Comparison of ENCODE assay signal across 22 cellular contexts in genomic region chr3:154240235-154240634, GRCh38.
DNase-seq lines count a peak whose midpoint lies in the region; TF ChIP-seq lines count a peak whose summit lies in the region.
"Had no signal": no experiment of that assay in that cellular context is flagged by ENCODE, and none has a peak within 500 bp of the region (broad histone marks: within the 10 kb centered on the region; RNA-seq: fewer than 3 reads in every experiment).

No MANE protein-coding gene starts in this region.

- H2AFZ ChIP-seq in neural cell (ENCODE audit: low read depth, low read length) = no peak overlapping the region

- peak overlapping the region; percentile 12 for H3K4me2 ChIP-seq in neural cell (ENCODE audit: low read length)
- H3K4me2 ChIP-seq: A549 had no signal

- no peaks in the 10 kb centered on the region for H4K20me1 ChIP-seq in neural cell (ENCODE audit: insufficient read depth)
- H4K20me1 ChIP-seq: BLaER1 treated with 17β-estradiol and CSF1 and Interleukin-3, amounts not matched to agents 10 nM and 100 nM had no signal

- no peak overlapping the region for H3K9ac ChIP-seq in neural cell (ENCODE audit: low read length)
- H3K9ac ChIP-seq: BLaER1 treated with 17β-estradiol and CSF1 and Interleukin-3, amounts not matched to agents 10 nM and 100 nM had no signal

- no peak for TF ChIP-seq RAD21 in neural cell (conservative IDR thresholded peaks at IDR 0.05)

- H3F3A ChIP-seq in neural cell (ENCODE audit: insufficient read depth, low read length, poor library complexity, severe bottlenecking) = no peaks in the 10 kb centered on the region

- DNase-seq in COLO829 (ENCODE audit: low spot score) = peak; percentile 88
- peak; percentile 58 for DNase-seq in pons (ENCODE audit: low spot score)
- DNase-seq in retina = no peak
- DNase-seq in NCI-H146 (lab: John Stamatoyannopoulos, UW) = no peak
- DNase-seq in NCI-H226 = no peak
- DNase-seq: AML-193; CD4-positive, alpha-beta T cell; CD8-positive, alpha-beta T cell; COR-L47; DMS 273 treated with DMSO at 0.1 percent for 48 hours; DMS153; DMS53; DMS79; DND-41; EL; GDM1 had no signal

- no peaks in the 10 kb centered on the region for H3K27me3 ChIP-seq in neural cell (ENCODE audit: insufficient read depth, low read depth, low read length)
- H3K27me3 ChIP-seq: BLaER1 treated with 17β-estradiol and CSF1 and Interleukin-3, amounts not matched to agents 10 nM and 100 nM had no signal

- TF ChIP-seq CTCF in neural cell (IDR thresholded peaks at IDR 0.05; ENCODE audit: poor library complexity, severe bottlenecking) = no peak

- peak overlapping the region; percentile 80 for H3K27ac ChIP-seq in neural cell (ENCODE audit: low read length)
- H3K27ac ChIP-seq: 22Rv1; A549; BLaER1 treated with 17β-estradiol and CSF1 and Interleukin-3, amounts not matched to agents 10 nM and 100 nM; C4-2B had no signal

- no peaks in the 10 kb centered on the region for H3K79me2 ChIP-seq in neural cell (replicated peaks; ENCODE audit: insufficient read depth, low read length)

- H3K36me3 ChIP-seq in neural cell (ENCODE audit: insufficient read depth, low read length) = no peaks in the 10 kb centered on the region
- H3K36me3 ChIP-seq: BLaER1 treated with 17β-estradiol and CSF1 and Interleukin-3, amounts not matched to agents 10 nM and 100 nM had no signal

- H3K9me3 ChIP-seq in neural cell (ENCODE audit: low read length) = no peaks in the 10 kb centered on the region
- H3K9me3 ChIP-seq: A549; BLaER1 treated with 17β-estradiol and CSF1 and Interleukin-3, amounts not matched to agents 10 nM and 100 nM had no signal

- H3K9me2 ChIP-seq in neural cell (ENCODE audit: insufficient read depth, low read length) = no peaks in the 10 kb centered on the region

- TF ChIP-seq EP300 in neural cell (conservative IDR thresholded peaks at IDR 0.05; ENCODE audit: poor library complexity, severe bottlenecking) = peak; percentile 63

- H3K4me3 ChIP-seq in neural cell (ENCODE audit: low read length) = peak overlapping the region; percentile 44
- H3K4me3 ChIP-seq: A549; BLaER1 treated with 17β-estradiol and CSF1 and Interleukin-3, amounts not matched to agents 10 nM and 100 nM; GM12878 had no signal

TF ChIP-seq in neural cell, 6 proteins besides CTCF, POLR2A, EP300 and RAD21:
- peak; percentile 34 for TF ChIP-seq POLR2AphosphoS5 (IDR thresholded peaks at IDR 0.05)
- TF ChIP-seq TAF1 (IDR thresholded peaks at IDR 0.05; ENCODE audit: low read depth) = no peak
- no peak for TF ChIP-seq EZH2 (IDR thresholded peaks at IDR 0.05; ENCODE audit: borderline replicate concordance, insufficient read depth, low read length, poor library complexity, severe bottlenecking)
- peak; percentile 49 for TF ChIP-seq REST (IDR thresholded peaks at IDR 0.05; ENCODE audit: borderline replicate concordance)
- TF ChIP-seq MXI1 (conservative IDR thresholded peaks at IDR 0.05; ENCODE audit: poor library complexity, severe bottlenecking) = no peak
- TF ChIP-seq SMC3 (conservative IDR thresholded peaks at IDR 0.05; ENCODE audit: poor library complexity) = no peak
TF ChIP-seq in neural cell: peak in this region for 2.

Comparison
In these comparisons a context has a peak if more than half of its experiments do, and no peak if none do; other contexts are left out.
1. DNase-seq: peak in COLO829 (single experiment) and pons (single experiment); none in retina (single experiment), NCI-H146 (single experiment) and NCI-H226 (single experiment).